In the genomic region with DNA sequence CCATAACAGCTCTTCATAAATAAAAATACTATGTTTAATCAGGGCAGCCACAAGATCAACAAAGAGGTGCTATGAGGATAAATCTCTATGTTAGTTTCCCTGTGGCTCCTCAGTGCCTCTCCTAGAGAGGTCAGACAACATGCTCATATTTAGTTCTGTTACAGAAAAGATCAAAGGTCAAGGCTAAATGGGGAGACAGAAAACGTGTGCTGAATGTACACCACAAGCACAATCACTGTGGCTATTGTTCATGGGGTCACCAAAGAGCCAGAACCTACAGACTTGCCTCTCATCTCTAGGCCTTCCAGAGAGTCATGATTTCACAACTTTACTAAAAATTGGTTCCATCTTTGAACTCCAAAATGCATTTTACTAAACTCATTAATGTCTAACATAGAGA, we compare ENCODE assay signal across 33 cellular contexts.
DNase-seq lines count a peak whose midpoint lies in the region; ATAC-seq, FAIRE-seq and TF ChIP-seq lines count a peak whose summit lies in the region.
"Had no signal": no experiment of that assay in that cellular context is flagged by ENCODE, and none has a peak within 500 bp of the region (broad histone marks: within the 10 kb centered on the region; RNA-seq: fewer than 3 reads in every experiment).

No MANE protein-coding gene starts in this region.

- CTCF ChIA-PET in HepG2 (lab: Yijun Ruan, JAX; ENCODE audit: low intra/inter-chr PET ratio, low total read pairs), result no interaction called here

- no peak for TF ChIP-seq EP300 in HepG2 (IDR thresholded peaks at IDR 0.05; ENCODE audit: low read depth in 2 of 2, low read length in 2 of 2)
- no peak for TF ChIP-seq EP300 in HepG2 (CRISPR knock-in tag; IDR thresholded peaks at IDR 0.05; ENCODE audit: borderline replicate concordance)

- H4K20me1 ChIP-seq in HepG2 (ENCODE audit: insufficient read depth, low read length), result no peaks in the 10 kb centered on the region
- H4K20me1 ChIP-seq: BLaER1; BLaER1 treated with 17β-estradiol and CSF1 and Interleukin-3, amounts not matched to agents 10 nM and 100 nM had no signal

- H3K4me1 ChIP-seq in HepG2 (ENCODE audit: insufficient read depth, low read length), result peaks cover 7% of the 10 kb centered on the region; the same call in 1 of the 2 replicates
- no peaks in the 10 kb centered on the region for H3K4me1 ChIP-seq in right lobe of liver
- H3K4me1 ChIP-seq: A549, BE2C, BLaER1, Caco-2 had no signal

- no peak for TF ChIP-seq POLR2A in HepG2 (IDR thresholded peaks at IDR 0.05; ENCODE audit: insufficient read depth in 1 of 2, low read depth in 2 of 2, low read length in 2 of 2)
- no peak for TF ChIP-seq POLR2A in right lobe of liver (IDR thresholded peaks at IDR 0.05)

- H3K79me2 ChIP-seq in HepG2 (ENCODE audit: insufficient read depth, low read length), result no peaks in the 10 kb centered on the region

- no peak overlapping the region for H3K4me2 ChIP-seq in HepG2 (ENCODE audit: low read depth, low read length)
- H3K4me2 ChIP-seq: A549; BLaER1; BLaER1 treated with 17β-estradiol and CSF1 and Interleukin-3, amounts not matched to agents 10 nM and 100 nM had no signal

- ATAC-seq in HepG2 (peak; percentile 61), right lobe of liver (no peak)
- ATAC-seq: A549; CD8-positive, alpha-beta T cell had no signal

- H3K27me3 ChIP-seq in HepG2 (ENCODE audit: control insufficient read depth in 1 of 2, insufficient read depth in 2 of 2, low read length in 2 of 2), result no peaks in the 10 kb centered on the region
- H3K27me3 ChIP-seq in right lobe of liver, result no peaks in the 10 kb centered on the region
- H3K27me3 ChIP-seq: BE2C; BLaER1; BLaER1 treated with 17β-estradiol and CSF1 and Interleukin-3, amounts not matched to agents 10 nM and 100 nM had no signal

- H3K36me3 ChIP-seq in HepG2 (replicated peaks in 1 of 2; ENCODE audit: control insufficient read depth in 1 of 2, insufficient read depth in 2 of 2, low read length in 2 of 2), result no peaks in the 10 kb centered on the region
- no peaks in the 10 kb centered on the region for H3K36me3 ChIP-seq in right lobe of liver
- H3K36me3 ChIP-seq: BE2C; BLaER1; BLaER1 treated with 17β-estradiol and CSF1 and Interleukin-3, amounts not matched to agents 10 nM and 100 nM had no signal

- in situ Hi-C loops in HepG2 (cut with HindIII; ENCODE audit: extremely low pct_ligation_motif_present, low pct_unique_long_range_greater_than_20kb), result no loop called here

- peak; percentile 64 for DNase-seq in HepG2 (ENCODE audit: low spot score)
- no peak for DNase-seq in right lobe of liver
- DNase-seq in HuH-7 (ENCODE audit: low spot score), result peak; percentile 18
- peak; percentile 17 for DNase-seq in HuH-7.5 (ENCODE audit: low spot score)
- DNase-seq in NCI-H82 (lab: John Stamatoyannopoulos, UW), result no peak
- DNase-seq in urothelium cell line (ENCODE audit: low spot score), result no peak
- DNase-seq: 8988T; ACHN; AML-193; BE2C; C1 segment of cervical spinal cord; Caco-2; Calu3; CD4-positive, alpha-beta memory T cell; CD4-positive, alpha-beta T cell; CD4-positive, CD25-positive, alpha-beta regulatory T cell; CD8-positive, alpha-beta memory T cell; CD8-positive, alpha-beta T cell; COR-L47; DMS 273 treated with DMSO at 0.1 percent for 48 hours; DMS153; DMS53; DMS79; DMS79 treated with DMSO at 0.1 percent for 48 hours; DND-41; EL had no signal

- 0% methylated on average over 1 of the region's 1 CpG for WGBS in HepG2 (ENCODE audit: low lambda C conversion rate)
- 29% methylated on average over 1 of the region's 1 CpG for WGBS in right lobe of liver (ENCODE audit: insufficient coverage, low coverage, low lambda C conversion rate, missing lambda C conversion rate)

- H3K9me3 ChIP-seq in HepG2 (ENCODE audit: low read length), result no peaks in the 10 kb centered on the region
- no peaks in the 10 kb centered on the region for H3K9me3 ChIP-seq in right lobe of liver
- H3K9me3 ChIP-seq: A549, BE2C, Caco-2 had no signal

- BruUV-seq in HepG2 (replicated peaks; lab: Mats Ljungman, UMichigan), result no TSS peak

- TF ChIP-seq RAD21 in HepG2 (CRISPR knock-in tag; IDR thresholded peaks at IDR 0.05), result no peak

- POLR2A ChIA-PET in HepG2 (lab: Yijun Ruan, JAX), result no interaction called here

- no peak overlapping the region for H3K9ac ChIP-seq in HepG2 (ENCODE audit: insufficient read depth, low read depth, low read length)
- H3K9ac ChIP-seq: BLaER1; BLaER1 treated with 17β-estradiol and CSF1 and Interleukin-3, amounts not matched to agents 10 nM and 100 nM had no signal

- TF ChIP-seq CTCF in HepG2 (CRISPR knock-in tag; IDR thresholded peaks at IDR 0.05) (no peak), right lobe of liver (IDR thresholded peaks at IDR 0.05) (no peak)

- intact Hi-C loops in HepG2 (cut with micrococcal nuclease; ENCODE audit: unreplicated experiment), result no loop called here
- intact Hi-C loops in right lobe of liver (cut with DNase I), result no loop called here

- FAIRE-seq in HepG2 (lab: Jason Lieb, UNC), result peak; percentile 12
- no peak for FAIRE-seq in urothelium cell line (lab: Jason Lieb, UNC)
- FAIRE-seq: A204.1, A549, D721Med had no signal

- no peak overlapping the region for H3K27ac ChIP-seq in HepG2 (ENCODE audit: extremely low read length, insufficient read depth, low read length)
- no peak overlapping the region for H3K27ac ChIP-seq in right lobe of liver
- H3K27ac ChIP-seq: 22Rv1; A549; BLaER1; BLaER1 treated with 17β-estradiol and CSF1 and Interleukin-3, amounts not matched to agents 10 nM and 100 nM; C4-2B had no signal

- no peak overlapping the region for H3K4me3 ChIP-seq in HepG2 (replicated peaks in 1 of 3; ENCODE audit: insufficient read depth in 1 of 3, low read depth in 2 of 3, low read length in 3 of 3)
- H3K4me3 ChIP-seq in right lobe of liver, result no peak overlapping the region
- H3K4me3 ChIP-seq: A549; BLaER1; BLaER1 treated with 17β-estradiol and CSF1 and Interleukin-3, amounts not matched to agents 10 nM and 100 nM had no signal

- no peak overlapping the region for H2AFZ ChIP-seq in HepG2 (ENCODE audit: low read length)

TF ChIP-seq in HepG2, 621 proteins besides CTCF, POLR2A, EP300 and RAD21 (continues in another document):
- TF ChIP-seq SOX6 (IDR thresholded peaks at IDR 0.05) (no peak), SOX6 (CRISPR knock-in tag; IDR thresholded peaks at IDR 0.05) (peak; percentile 69; the same call in 1 of the 2 replicates), PCBP1 (IDR thresholded peaks at IDR 0.05; ENCODE audit: borderline replicate concordance, low read depth, low read length) (no peak), DNMT3B (CRISPR knock-in tag; conservative IDR thresholded peaks at IDR 0.05) (no peak), SOX13 (IDR thresholded peaks at IDR 0.05) (no peak), SOX13 (CRISPR knock-in tag; conservative IDR thresholded peaks at IDR 0.05 in 1 of 2, IDR thresholded peaks at IDR 0.05 in 1 of 2) (peak in 1 of 2 experiments; percentile 76; a peak in 2 of 4 replicates), HMG20A (CRISPR knock-in tag; IDR thresholded peaks at IDR 0.05; ENCODE audit: borderline replicate concordance) (no peak), NR2F1 (CRISPR knock-in tag; IDR thresholded peaks at IDR 0.05) (peak; percentile 26 to 40; a peak in 1 of 4 replicates), ESRRA (CRISPR knock-in tag; IDR thresholded peaks at IDR 0.05; ENCODE audit: low read depth) (no peak), NR2F6 (IDR thresholded peaks at IDR 0.05) (peak; percentile 88), NR2F6 (CRISPR knock-in tag; IDR thresholded peaks at IDR 0.05) (peak; percentile 72), ZNF841 (CRISPR knock-in tag; IDR thresholded peaks at IDR 0.05; ENCODE audit: borderline replicate concordance) (no peak), RNF2 (conservative IDR thresholded peaks at IDR 0.05; ENCODE audit: low read depth) (no peak), GABPA (IDR thresholded peaks at IDR 0.05; ENCODE audit: low read depth, low read length) (no peak), GABPA (CRISPR knock-in tag; IDR thresholded peaks at IDR 0.05; ENCODE audit: low read depth) (no peak), ZNF644 (CRISPR knock-in tag; IDR thresholded peaks at IDR 0.05; ENCODE audit: low read depth) (0 out of 2 replicates have a peak, but pooled peaks have one; percentile 24), MIXL1 (CRISPR knock-in tag; IDR thresholded peaks at IDR 0.05) (no peak), MED13 (CRISPR knock-in tag; IDR thresholded peaks at IDR 0.05) (no peak)
- TF ChIP-seq, protein P1, sequence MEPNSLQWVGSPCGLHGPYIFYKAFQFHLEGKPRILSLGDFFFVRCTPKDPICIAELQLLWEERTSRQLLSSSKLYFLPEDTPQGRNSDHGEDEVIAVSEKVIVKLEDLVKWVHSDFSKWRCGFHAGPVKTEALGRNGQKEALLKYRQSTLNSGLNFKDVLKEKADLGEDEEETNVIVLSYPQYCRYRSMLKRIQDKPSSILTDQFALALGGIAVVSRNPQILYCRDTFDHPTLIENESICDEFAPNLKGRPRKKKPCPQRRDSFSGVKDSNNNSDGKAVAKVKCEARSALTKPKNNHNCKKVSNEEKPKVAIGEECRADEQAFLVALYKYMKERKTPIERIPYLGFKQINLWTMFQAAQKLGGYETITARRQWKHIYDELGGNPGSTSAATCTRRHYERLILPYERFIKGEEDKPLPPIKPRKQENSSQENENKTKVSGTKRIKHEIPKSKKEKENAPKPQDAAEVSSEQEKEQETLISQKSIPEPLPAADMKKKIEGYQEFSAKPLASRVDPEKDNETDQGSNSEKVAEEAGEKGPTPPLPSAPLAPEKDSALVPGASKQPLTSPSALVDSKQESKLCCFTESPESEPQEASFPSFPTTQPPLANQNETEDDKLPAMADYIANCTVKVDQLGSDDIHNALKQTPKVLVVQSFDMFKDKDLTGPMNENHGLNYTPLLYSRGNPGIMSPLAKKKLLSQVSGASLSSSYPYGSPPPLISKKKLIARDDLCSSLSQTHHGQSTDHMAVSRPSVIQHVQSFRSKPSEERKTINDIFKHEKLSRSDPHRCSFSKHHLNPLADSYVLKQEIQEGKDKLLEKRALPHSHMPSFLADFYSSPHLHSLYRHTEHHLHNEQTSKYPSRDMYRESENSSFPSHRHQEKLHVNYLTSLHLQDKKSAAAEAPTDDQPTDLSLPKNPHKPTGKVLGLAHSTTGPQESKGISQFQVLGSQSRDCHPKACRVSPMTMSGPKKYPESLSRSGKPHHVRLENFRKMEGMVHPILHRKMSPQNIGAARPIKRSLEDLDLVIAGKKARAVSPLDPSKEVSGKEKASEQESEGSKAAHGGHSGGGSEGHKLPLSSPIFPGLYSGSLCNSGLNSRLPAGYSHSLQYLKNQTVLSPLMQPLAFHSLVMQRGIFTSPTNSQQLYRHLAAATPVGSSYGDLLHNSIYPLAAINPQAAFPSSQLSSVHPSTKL (CRISPR knock-in tag; IDR thresholded peaks at IDR 0.05), result peak; percentile 32; the same call in 1 of the 2 replicates

Comparison
In these comparisons a context has a peak if more than half of its experiments do, and no peak if none do; other contexts are left out.
1. DNase-seq: peak in HepG2 (single experiment), HuH-7 (single experiment) and HuH-7.5 (single experiment); none in right lobe of liver (0 of 3), NCI-H82 (single experiment) and urothelium cell line (single experiment).